28 cellular contexts compared by ENCODE assay signal in the genomic region with DNA sequence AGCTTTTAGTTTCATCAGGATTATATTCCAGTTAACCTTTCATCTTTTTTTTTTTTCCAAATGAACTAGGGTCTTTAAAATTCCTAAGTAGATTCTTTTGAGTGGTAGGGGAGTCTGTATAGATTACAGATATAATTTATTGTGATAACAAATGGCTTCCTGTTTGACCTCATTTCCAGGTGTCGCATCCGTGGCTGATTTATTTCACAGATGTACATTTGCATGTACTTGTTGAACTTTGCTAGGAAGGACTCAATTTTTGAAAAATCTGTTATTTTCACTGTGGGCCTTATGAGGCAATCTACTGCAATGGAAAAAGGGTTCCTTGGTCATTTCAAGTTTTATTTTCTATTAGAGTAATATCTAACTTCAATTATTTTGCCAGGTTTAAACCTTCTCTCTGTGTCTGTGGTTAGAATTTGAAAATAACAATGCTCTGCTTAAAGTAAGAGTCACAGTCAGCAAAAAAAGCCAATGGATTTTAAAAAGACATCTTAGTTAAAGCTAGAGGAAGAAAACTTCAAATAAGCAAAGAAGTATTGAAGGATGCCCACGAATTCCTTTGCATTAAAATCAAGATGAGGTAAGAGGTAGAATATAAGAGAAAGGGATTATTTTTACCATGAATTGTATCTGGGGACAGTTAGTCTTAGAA. TPM values are rescaled to one million over a fixed set of nuclear protein-coding genes. Genes with fewer than 3 reads are reported as not detected.
"Had no signal": no experiment of that assay in that cellular context is flagged by ENCODE, and none has a peak within 500 bp of the region (broad histone marks: within the 10 kb centered on the region; RNA-seq: fewer than 3 reads in every experiment).

No MANE protein-coding gene starts in this region.

- DNase-seq: activated CD4-positive, alpha-beta T cell treated with anti-CD3 and anti-CD28 coated beads, Interleukin-2, amount 10 ng/mL, durations not matched to agents 24 days and 14 days; activated CD4-positive, alpha-beta T cell treated with anti-CD3 and anti-CD28 coated beads, Interleukin-2, amount 50 U/mL, for 4 hours; activated CD8-positive, alpha-beta T cell treated with anti-CD3 and anti-CD28 coated beads for 36 hours; activated effector memory CD4-positive, alpha-beta T cell treated with anti-CD3 and anti-CD28 coated beads, Interleukin-2, amount 50 U/mL, for 16 hours; activated naive CD4-positive, alpha-beta T cell; activated naive CD4-positive, alpha-beta T cell treated with anti-CD3 and anti-CD28 coated beads, Interleukin-2, amount 50 U/mL, for 16 hours; activated naive CD8-positive, alpha-beta T cell treated with anti-CD3 and anti-CD28 coated beads for 36 hours; activated T-cell treated with anti-CD3 and anti-CD28 coated beads, Interleukin-2, amount 50 U/mL, for 1 hour; activated T-cell treated with anti-CD3 and anti-CD28 coated beads, Interleukin-2, amount 50 U/mL, for 72 hours; amniotic stem cell; aorta; brain microvascular endothelial cell; central memory CD4-positive, alpha-beta T cell; colonic mucosa; NCI-H1048; NCI-H1105 treated with DMSO at 0.1 percent for 48 hours; NCI-H1436; NCI-H1694; NCI-H1930; NCI-H2081 treated with DMSO at 0.1 percent for 48 hours; NCI-H345; NCI-H510A; NCI-H526; NCI-H748 treated with DMSO at 0.1 percent for 48 hours; Right ventricle myocardium superior; SK-N-SH had no signal

- H3K27ac ChIP-seq: brain microvascular endothelial cell, colonic mucosa had no signal

- H3K9me3 ChIP-seq: colonic mucosa, SK-N-SH had no signal

- H3K9ac ChIP-seq: SK-N-SH had no signal

- H3K4me2 ChIP-seq: SK-N-SH had no signal

- H3K36me3 ChIP-seq: brain microvascular endothelial cell, colonic mucosa had no signal

- ATAC-seq: activated CD8-positive, alpha-beta T cell treated with anti-CD3 and anti-CD28 coated beads for 36 hours; activated T-cell treated with anti-CD3 and anti-CD28 coated beads, Interleukin-2, amount 50 U/mL, for 72 hours; activated T-helper 17 cell treated with anti-CD3 and anti-CD28 coated beads, Interleukin-2, amount 50 U/mL, for 72 hours had no signal

- H3K27me3 ChIP-seq: brain microvascular endothelial cell, colonic mucosa had no signal

- H3K4me1 ChIP-seq: colonic mucosa had no signal

- H3K4me3 ChIP-seq: colonic mucosa had no signal

RNA-seq across cellular contexts. Expression of a gene that starts 57.9 kb away (rescaled TPM):
- total RNA-seq: activated CD8-positive, alpha-beta memory T cell treated with anti-CD3 and anti-CD28 coated beads for 36 hours; activated CD8-positive, alpha-beta T cell treated with anti-CD3 and anti-CD28 coated beads for 36 hours; activated naive CD8-positive, alpha-beta T cell treated with anti-CD3 and anti-CD28 coated beads for 36 hours; activated T-helper 17 cell treated with anti-CD3 and anti-CD28 coated beads, Interleukin-2, amount 50 U/mL, for 72 hours had no signal
